ENCODE assay signal across 8 cellular contexts in genomic region chr22:41557401-41558240, GRCh38.
A peak's percentile ranks its signal among the peaks of the same experiment; 100 is the strongest.
DNase-seq lines count a peak whose midpoint lies in the region; ATAC-seq and TF ChIP-seq lines count a peak whose summit lies in the region.

No MANE protein-coding gene starts in this region.

- peak; percentile 87 for DNase-seq in AG20443 (ENCODE audit: low spot score)
- DNase-seq in NCI-H1092 treated with DMSO at 0.1 percent for 48 hours (lab: John Stamatoyannopoulos, UW), result peak; percentile 87
- peak; percentile 92 for DNase-seq in choroid plexus epithelial cell (ENCODE audit: low read depth)
- DNase-seq in midbrain (lab: John Stamatoyannopoulos, UW), result peak; percentile 42
- DNase-seq in NOMO-1 treated with DMSO at 0.1 percent for 48 hours (lab: John Stamatoyannopoulos, UW; ENCODE audit: unreplicated experiment), result no peak

- ATAC-seq in HG02870 (IDR thresholded peaks at IDR 0.05; ENCODE audit: unreplicated experiment) (no peak), HG03469 (IDR thresholded peaks at IDR 0.05; ENCODE audit: unreplicated experiment) (no peak), HG03432 (IDR thresholded peaks at IDR 0.05; ENCODE audit: unreplicated experiment) (no peak)

- H3K4me3 ChIP-seq in choroid plexus epithelial cell (ENCODE audit: low read depth, low read length), result no peak overlapping the region

- TF ChIP-seq CTCF in choroid plexus epithelial cell (conservative IDR thresholded peaks at IDR 0.05; ENCODE audit: low read depth, low read length), result peak; percentile 4
